Comparison of ENCODE assay signal across 8 cellular contexts in the genomic region with DNA sequence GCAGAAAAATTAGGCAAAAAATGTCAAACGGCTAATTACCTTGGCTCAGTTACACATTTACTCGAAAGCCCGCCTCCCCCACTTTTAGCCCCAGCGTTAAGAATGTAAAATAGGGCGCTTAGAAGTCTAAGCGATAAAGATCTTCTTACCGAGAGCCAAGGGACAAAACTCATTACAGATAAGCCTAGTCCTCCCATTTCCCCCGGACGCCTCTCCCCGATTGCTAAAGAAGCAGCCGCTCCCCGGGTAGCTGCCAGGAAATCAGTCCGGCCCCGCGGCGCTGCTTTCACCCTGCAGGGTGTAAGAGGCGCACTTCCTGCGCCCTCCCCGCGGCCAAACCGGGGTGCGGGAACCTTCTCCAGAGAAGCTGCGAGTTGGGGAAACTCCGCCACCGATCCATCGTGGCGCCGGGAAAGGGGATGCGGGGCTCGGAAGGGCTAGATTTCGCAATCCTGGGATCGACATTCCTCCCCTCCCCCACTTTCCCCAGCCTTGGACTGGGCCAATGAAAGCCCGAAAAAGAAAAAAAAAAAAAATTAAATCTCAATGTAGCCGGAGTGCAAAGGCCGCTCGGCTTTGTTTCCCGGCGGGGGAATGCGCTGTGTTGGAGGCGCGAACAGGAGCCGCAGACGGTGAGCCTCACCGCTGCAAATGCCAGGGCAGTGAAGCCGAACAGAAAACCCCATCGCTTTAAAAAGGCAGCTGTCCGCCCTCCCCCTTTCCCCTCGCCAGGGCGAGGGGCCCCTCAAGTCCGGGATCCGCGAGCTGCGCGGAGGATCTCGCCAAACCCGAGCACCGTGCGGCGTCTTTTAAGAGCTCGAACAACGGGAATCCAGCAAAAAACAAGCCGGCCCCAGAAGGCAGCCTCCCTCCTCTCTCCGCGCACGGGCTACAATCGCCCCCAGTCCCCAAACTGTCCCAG. TPM values are rescaled to one million over a fixed set of nuclear protein-coding genes. Genes with fewer than 3 reads are reported as not detected.
DNase-seq lines count a peak whose midpoint lies in the region; ATAC-seq, FAIRE-seq and TF ChIP-seq lines count a peak whose summit lies in the region.

No MANE protein-coding gene starts in this region.

- TF ChIP-seq POLR2A in HepG2 (IDR thresholded peaks at IDR 0.05; ENCODE audit: insufficient read depth in 1 of 2, low read depth in 2 of 2, low read length in 2 of 2): peak; percentile 70 to 77; a peak in 3 of 4 replicates

- TF ChIP-seq RAD21 in Ishikawa (IDR thresholded peaks at IDR 0.05; ENCODE audit: low read depth) (peak; percentile 22; the same call in 1 of the 2 replicates), HepG2 (CRISPR knock-in tag; IDR thresholded peaks at IDR 0.05) (peak; percentile 26; the same call in 1 of the 2 replicates)

- WGBS in HepG2 (ENCODE audit: low lambda C conversion rate): under 1% methylated on average over 51 of the region's 66 CpGs

- peak overlapping the region; percentile 86 for H3K4me3 Mint-ChIP-seq in Caco-2 (ENCODE audit: unreplicated experiment)
- peak overlapping the region; percentile 31 for H3K4me3 Mint-ChIP-seq in dendritic cell treated with granulocyte-macrophage colony-stimulating factor and Interleukin-4, amounts not matched to agents 40 ng/mL and 50 ng/mL, for 4 days
- peak overlapping the region; percentile 75 to 88 for H3K4me3 Mint-ChIP-seq in stimulated activated naive CD8-positive, alpha-beta T cell treated with anti-CD3 and anti-CD28 coated beads, Interleukin-15, amount 100 ng/mL, for 72 hours

- in situ Hi-C loops in HepG2 (cut with HindIII; ENCODE audit: extremely low pct_ligation_motif_present, low pct_unique_long_range_greater_than_20kb): loop anchor here (25.0 kb wide), 1 partner anchor 627 kb away; no protein-coding TSS in a partner anchor

- H2AFZ ChIP-seq in HepG2 (ENCODE audit: low read length) (peak overlapping the region; percentile 70), Karpas-422 (ENCODE audit: low read length) (no peak overlapping the region)

- CTCF ChIA-PET in Caco-2 (lab: Charles Lee): interaction anchor here (0.7 to 1.9 kb wide), 5 partner anchors 30 to 628 kb away, joined by 3 to 8 read pairs (median 4); no protein-coding TSS in a partner anchor
- CTCF ChIA-PET in HepG2 (lab: Yijun Ruan, JAX; ENCODE audit: low intra/inter-chr PET ratio, low total read pairs): interaction anchor here (0.6 kb wide), 1 partner anchor 52 kb away, joined by 4 read pairs; no protein-coding TSS in a partner anchor

- H3K9me3 Mint-ChIP-seq in Caco-2 (ENCODE audit: unreplicated experiment): no peaks in the 10 kb centered on the region
- H3K9me3 Mint-ChIP-seq in dendritic cell treated with granulocyte-macrophage colony-stimulating factor and Interleukin-4, amounts not matched to agents 40 ng/mL and 50 ng/mL, for 4 days: no peaks in the 10 kb centered on the region
- no peaks in the 10 kb centered on the region for H3K9me3 Mint-ChIP-seq in stimulated activated naive CD8-positive, alpha-beta T cell treated with anti-CD3 and anti-CD28 coated beads, Interleukin-15, amount 100 ng/mL, for 72 hours

- peak overlapping the region; percentile 92 for H3K27ac ChIP-seq in SJCRH30
- peak overlapping the region; percentile 100 for H3K27ac ChIP-seq in HepG2 (ENCODE audit: extremely low read length, insufficient read depth, low read length)
- no peak overlapping the region for H3K27ac ChIP-seq in Karpas-422 (ENCODE audit: low read length)

- no peaks in the 10 kb centered on the region for H3K36me3 ChIP-seq in Caco-2 (ENCODE audit: control insufficient read depth, insufficient read depth, low read length)
- H3K36me3 ChIP-seq in SJCRH30: no peaks in the 10 kb centered on the region
- H3K36me3 ChIP-seq in HepG2 (replicated peaks in 1 of 2; ENCODE audit: control insufficient read depth in 1 of 2, insufficient read depth in 2 of 2, low read length in 2 of 2): no peaks in the 10 kb centered on the region
- no peaks in the 10 kb centered on the region for H3K36me3 ChIP-seq in Karpas-422 (ENCODE audit: insufficient read depth, low read length)

- peaks cover 33% of the 10 kb centered on the region for H3K79me2 ChIP-seq in HepG2 (ENCODE audit: insufficient read depth, low read length)
- H3K79me2 ChIP-seq in Karpas-422 (ENCODE audit: low read length): no peaks in the 10 kb centered on the region

- no peaks in the 10 kb centered on the region for H3K9me3 ChIP-seq in Caco-2
- no peaks in the 10 kb centered on the region for H3K9me3 ChIP-seq in SJCRH30 (replicated peaks)
- H3K9me3 ChIP-seq in HepG2 (ENCODE audit: low read length): no peaks in the 10 kb centered on the region
- H3K9me3 ChIP-seq in Karpas-422 (ENCODE audit: low read length): peaks cover 13% of the 10 kb centered on the region; the same call in 1 of the 2 replicates

- peak; percentile 83 to 88 for DNase-seq in Caco-2
- DNase-seq in SJCRH30: peak; percentile 81 to 83
- peak; percentile 81 for DNase-seq in HepG2 (ENCODE audit: low spot score)
- peak; percentile 20 to 65 for DNase-seq in stimulated activated naive CD8-positive, alpha-beta T cell treated with anti-CD3 and anti-CD28 coated beads, Interleukin-15, amount 100 ng/mL, for 72 hours
- DNase-seq in Karpas-422: no peak

- POLR2A ChIA-PET in Caco-2 (lab: Charles Lee) (interaction anchor here (0.6 to 1.4 kb wide), 6 partner anchors 13 to 1319 kb away, joined by 3 to 6 read pairs (median 4); no protein-coding TSS in a partner anchor), HepG2 (lab: Yijun Ruan, JAX) (interaction anchor here (0.7 to 2.1 kb wide), 19 partner anchors 9 to 628 kb away, joined by 3 to 13 read pairs (median 4); no protein-coding TSS in a partner anchor)

- H3K4me1 Mint-ChIP-seq in Caco-2 (ENCODE audit: low read depth, unreplicated experiment): peaks cover 6% of the 10 kb centered on the region
- peaks cover 14% of the 10 kb centered on the region for H3K4me1 Mint-ChIP-seq in dendritic cell treated with granulocyte-macrophage colony-stimulating factor and Interleukin-4, amounts not matched to agents 40 ng/mL and 50 ng/mL, for 4 days (ENCODE audit: low read depth)
- peaks cover 30% of the 10 kb centered on the region for H3K4me1 Mint-ChIP-seq in stimulated activated naive CD8-positive, alpha-beta T cell treated with anti-CD3 and anti-CD28 coated beads, Interleukin-15, amount 100 ng/mL, for 72 hours

- peaks cover 19% of the 10 kb centered on the region for H3K36me3 Mint-ChIP-seq in Caco-2 (ENCODE audit: insufficient read depth, unreplicated experiment)
- H3K36me3 Mint-ChIP-seq in dendritic cell treated with granulocyte-macrophage colony-stimulating factor and Interleukin-4, amounts not matched to agents 40 ng/mL and 50 ng/mL, for 4 days (ENCODE audit: low read depth): no peaks in the 10 kb centered on the region

- H3K4me1 ChIP-seq in Caco-2: peaks cover 8% of the 10 kb centered on the region
- no peaks in the 10 kb centered on the region for H3K4me1 ChIP-seq in SJCRH30
- peaks cover 36% of the 10 kb centered on the region for H3K4me1 ChIP-seq in HepG2 (ENCODE audit: insufficient read depth, low read length)
- no peaks in the 10 kb centered on the region for H3K4me1 ChIP-seq in Karpas-422 (ENCODE audit: low read length)

- BruUV-seq in Caco-2 (replicated peaks; lab: Mats Ljungman, UMichigan): TSS peak; percentile 71
- TSS peak; percentile 85 for BruUV-seq in HepG2 (replicated peaks; lab: Mats Ljungman, UMichigan)

- no peaks in the 10 kb centered on the region for H3K9me2 ChIP-seq in Karpas-422 (replicated peaks; ENCODE audit: insufficient read depth, low read length)

- H3K4me3 ChIP-seq in Caco-2 (ENCODE audit: low read depth, low read length) (peak overlapping the region; percentile 87), SJCRH30 (peak overlapping the region; percentile 79), HepG2 (replicated peaks in 1 of 3; ENCODE audit: insufficient read depth in 1 of 3, low read depth in 2 of 3, low read length in 3 of 3) (peak overlapping the region; percentile 86 to 98 (median 86)), Karpas-422 (ENCODE audit: low read length) (no peak overlapping the region)

- H3K27me3 Mint-ChIP-seq in Caco-2 (ENCODE audit: insufficient read depth, unreplicated experiment): no peaks in the 10 kb centered on the region
- peaks cover 67% of the 10 kb centered on the region for H3K27me3 Mint-ChIP-seq in dendritic cell treated with granulocyte-macrophage colony-stimulating factor and Interleukin-4, amounts not matched to agents 40 ng/mL and 50 ng/mL, for 4 days
- H3K27me3 Mint-ChIP-seq in stimulated activated naive CD8-positive, alpha-beta T cell treated with anti-CD3 and anti-CD28 coated beads, Interleukin-15, amount 100 ng/mL, for 72 hours: peaks cover 97% of the 10 kb centered on the region

- peak overlapping the region; percentile 85 for H3K27ac Mint-ChIP-seq in Caco-2 (ENCODE audit: unreplicated experiment)
- H3K27ac Mint-ChIP-seq in dendritic cell treated with granulocyte-macrophage colony-stimulating factor and Interleukin-4, amounts not matched to agents 40 ng/mL and 50 ng/mL, for 4 days: no peak overlapping the region
- H3K27ac Mint-ChIP-seq in stimulated activated naive CD8-positive, alpha-beta T cell treated with anti-CD3 and anti-CD28 coated beads, Interleukin-15, amount 100 ng/mL, for 72 hours: peak overlapping the region in 1 of 2 donors; percentile 58

- TF ChIP-seq EP300 in Ishikawa (IDR thresholded peaks at IDR 0.05; ENCODE audit: borderline replicate concordance) (peak; percentile 68), HepG2 (IDR thresholded peaks at IDR 0.05; ENCODE audit: low read depth in 2 of 2, low read length in 2 of 2) (peak; percentile 40 to 68), HepG2 (CRISPR knock-in tag; IDR thresholded peaks at IDR 0.05; ENCODE audit: borderline replicate concordance) (no peak)

- no peaks in the 10 kb centered on the region for H3K27me3 ChIP-seq in Caco-2 (replicated peaks; ENCODE audit: control insufficient read depth, insufficient read depth, low read length)
- no peaks in the 10 kb centered on the region for H3K27me3 ChIP-seq in SJCRH30
- peaks cover 0 to 2% of the 10 kb centered on the region in 2 experiments; a peak in 1 of 5 replicates for H3K27me3 ChIP-seq in HepG2 (ENCODE audit: control insufficient read depth in 1 of 2, insufficient read depth in 2 of 2, low read length in 2 of 2)
- no peaks in the 10 kb centered on the region for H3K27me3 ChIP-seq in Karpas-422 (ENCODE audit: low read length)

- H3K9ac ChIP-seq in HepG2 (ENCODE audit: insufficient read depth, low read depth, low read length) (peak overlapping the region; percentile 98), Karpas-422 (ENCODE audit: low read length) (no peak overlapping the region)

- H4K20me1 ChIP-seq in HepG2 (ENCODE audit: insufficient read depth, low read length) (peaks cover 4% of the 10 kb centered on the region; the same call in 1 of the 2 replicates), Karpas-422 (ENCODE audit: insufficient read depth, low read depth, low read length) (no peaks in the 10 kb centered on the region)

- peak; percentile 53 for ATAC-seq in GM19438 (IDR thresholded peaks at IDR 0.05; ENCODE audit: low read depth, unreplicated experiment)
- peak; percentile 70 for ATAC-seq in HepG2
- ATAC-seq in stimulated activated naive CD8-positive, alpha-beta T cell treated with anti-CD3 and anti-CD28 coated beads, Interleukin-15, amount 100 ng/mL, for 72 hours: peak; percentile 56

- intact Hi-C loops in Caco-2 (cut with micrococcal nuclease; ENCODE audit: unreplicated experiment) (loop anchor here (1.0 to 5.0 kb wide), 6 partner anchors 66 to 628 kb away; no protein-coding TSS in a partner anchor), HepG2 (cut with micrococcal nuclease; ENCODE audit: unreplicated experiment) (loop anchor here (5.0 to 10.0 kb wide), 3 partner anchors 67 to 624 kb away; no protein-coding TSS in a partner anchor)
- intact Hi-C loops in dendritic cell treated with granulocyte-macrophage colony-stimulating factor and Interleukin-4, amounts not matched to agents 40 ng/mL and 50 ng/mL, for 4 days (cut with micrococcal nuclease): no loop called here

- no peak for FAIRE-seq in HepG2 (lab: Jason Lieb, UNC)

- TF ChIP-seq CTCF in Caco-2 (IDR thresholded peaks at IDR 0.05; ENCODE audit: insufficient read depth in 1 of 2, low read depth in 1 of 2, low read length in 1 of 2, severe bottlenecking in 1 of 2, unreplicated experiment in 1 of 2): peak in 1 of 2 experiments; percentile 8
- peak; percentile 22; the same call in 1 of the 2 replicates for TF ChIP-seq CTCF in HepG2 (CRISPR knock-in tag; IDR thresholded peaks at IDR 0.05)

- H3K4me2 ChIP-seq in HepG2 (ENCODE audit: low read depth, low read length): peak overlapping the region; percentile 92
- no peak overlapping the region for H3K4me2 ChIP-seq in Karpas-422 (ENCODE audit: low read depth, low read length, poor library complexity, severe bottlenecking)

RNA-seq across cellular contexts. Expression of a gene that starts 0.7 kb away (rescaled TPM):
- total RNA-seq in Caco-2 (2022) (46.4 and 46.5 TPM in 2 replicates), HepG2 (2016; rRNA removed; fragmentation: Illumina TruSeq; extraction: Trizol) (17.8 and 25.3 TPM in 2 replicates)
- 22.5 and 25.2 TPM in 2 replicates for total RNA-seq in SJCRH30 (2014; rRNA removed; shearing (Covaris generic))
- total RNA-seq in HepG2 (2016; cell fraction: cytosol; rRNA removed; fragmentation: Illumina TruSeq; extraction: Trizol; ENCODE audit: low read depth): 1.5 and 3.0 TPM in 2 replicates
- total RNA-seq in HepG2 (2016; cell fraction: insoluble cytoplasmic fraction; rRNA removed; fragmentation: Illumina TruSeq; extraction: Trizol): 17.7 and 23.8 TPM in 2 replicates
- 6.6 and 7.5 TPM in 2 replicates for total RNA-seq in HepG2 (2016; cell fraction: membrane; rRNA removed; fragmentation: Illumina TruSeq; extraction: Trizol)
- 54.4 and 62.0 TPM in 2 replicates for total RNA-seq in HepG2 (2016; cell fraction: nucleus; rRNA removed; fragmentation: Illumina TruSeq; extraction: Trizol)
- 6.9 and 8.0 TPM in 2 replicates for polyA plus RNA-seq in HepG2 (2011; rRNA removed)
- 5.1 and 6.3 TPM in 2 replicates for polyA plus RNA-seq in HepG2 (2011; cell fraction: cytosol; rRNA removed)
- polyA plus RNA-seq in HepG2 (2011; cell fraction: nucleus; rRNA removed): 11.3 and 14.5 TPM in 2 replicates
- 10.7 and 11.8 TPM in 2 replicates for polyA plus RNA-seq in HepG2 (2012)
- polyA plus RNA-seq in HepG2 (2016; cell fraction: cytosol; fragmentation: Illumina TruSeq; extraction: Trizol; ENCODE audit: low read depth): 0.58 and 0.68 TPM in 2 replicates
- polyA plus RNA-seq in HepG2 (2016; cell fraction: insoluble cytoplasmic fraction; fragmentation: Illumina TruSeq; extraction: Trizol; ENCODE audit: low read depth): 9.2 and 9.6 TPM in 2 replicates
- 1.3 and 1.5 TPM in 2 replicates for polyA plus RNA-seq in HepG2 (2016; cell fraction: membrane; fragmentation: Illumina TruSeq; extraction: Trizol; ENCODE audit: low read depth)
- polyA plus RNA-seq in HepG2 (2016; cell fraction: nucleus; fragmentation: Illumina TruSeq; extraction: Trizol; ENCODE audit: insufficient read depth, low read depth): 23.3 and 24.1 TPM in 2 replicates
- polyA minus RNA-seq in HepG2 (2011; rRNA and poly(A)+ RNA removed; ENCODE audit: low replicate concordance): 0.05 and 44.0 TPM in 2 replicates
- 24.8 and 27.2 TPM in 2 replicates for polyA minus RNA-seq in HepG2 (2011; cell fraction: cytosol; rRNA and poly(A)+ RNA removed)
- polyA minus RNA-seq in HepG2 (2011; cell fraction: nucleus; rRNA and poly(A)+ RNA removed): 79.6 and 89.1 TPM in 2 replicates
- total RNA-seq in Karpas-422 (2014; rRNA removed; shearing (Covaris generic); ENCODE audit: low replicate concordance): 0.47 TPM in 1 of 2 replicates, not detected in the other

Comparison
In these comparisons a context has a peak if more than half of its experiments do, and no peak if none do; other contexts are left out.
1. H3K4me3 Mint-ChIP-seq: peak in every context shown above with its lines; median percentile 86 in Caco-2; 82 in stimulated activated naive CD8-positive, alpha-beta T cell treated with anti-CD3 and anti-CD28 coated beads, Interleukin-15, amount 100 ng/mL, for 72 hours; 31 in dendritic cell treated with granulocyte-macrophage colony-stimulating factor and Interleukin-4, amounts not matched to agents 40 ng/mL and 50 ng/mL, for 4 days.